Comparison of ENCODE assay signal across 23 cellular contexts in genomic region chr19:4037301-4037949, GRCh38. TPM values are rescaled to one million over a fixed set of nuclear protein-coding genes. Genes with fewer than 3 reads are reported as not detected.
DNase-seq lines count a peak whose midpoint lies in the region; ATAC-seq, FAIRE-seq and TF ChIP-seq lines count a peak whose summit lies in the region.
"Had no signal": no experiment of that assay in that cellular context is flagged by ENCODE, and none has a peak within 500 bp of the region (broad histone marks: within the 10 kb centered on the region; RNA-seq: fewer than 3 reads in every experiment).

No MANE protein-coding gene starts in this region.

- H3K4me3 ChIP-seq in GM12878 (no peak overlapping the region), testis (peak overlapping the region in 1 of 2 donors; percentile 23)
- H3K4me3 ChIP-seq: GM23248, HAP-1 had no signal

- H3K4me1 ChIP-seq in GM12878 (ENCODE audit: control insufficient read depth, insufficient read depth, low read length) (no peaks in the 10 kb centered on the region), testis (peaks cover 13% of the 10 kb centered on the region)
- H3K4me1 ChIP-seq: BE2C, HAP-1 had no signal

- H3K9me3 ChIP-seq in GM12878 (replicated peaks; ENCODE audit: control insufficient read depth, insufficient read depth, low read length), result peaks cover 4% of the 10 kb centered on the region; the same call in 2 of the 3 replicates
- H3K9me3 ChIP-seq in testis, result no peaks in the 10 kb centered on the region
- H3K9me3 ChIP-seq: BE2C, HAP-1 had no signal

- no peaks in the 10 kb centered on the region for H3K36me3 Mint-ChIP-seq in glutamatergic neuron (ENCODE audit: unreplicated experiment)
- peaks cover 8% of the 10 kb centered on the region for H3K36me3 Mint-ChIP-seq in activated naive CD8-positive, alpha-beta T cell treated with anti-CD3 and anti-CD28 coated beads, Interleukin-2, amount 50 U/mL, for 24 hours (ENCODE audit: low read depth)

- peaks cover 4% of the 10 kb centered on the region for H3K4me1 Mint-ChIP-seq in glutamatergic neuron (ENCODE audit: low read depth, unreplicated experiment)
- H3K4me1 Mint-ChIP-seq in activated naive CD8-positive, alpha-beta T cell treated with anti-CD3 and anti-CD28 coated beads, Interleukin-2, amount 50 U/mL, for 24 hours, result no peaks in the 10 kb centered on the region

- no peak overlapping the region for H3K4me2 ChIP-seq in GM12878 (ENCODE audit: control insufficient read depth, insufficient read depth)

- peaks cover 21% of the 10 kb centered on the region for H3K9me3 Mint-ChIP-seq in glutamatergic neuron (ENCODE audit: unreplicated experiment)
- no peaks in the 10 kb centered on the region for H3K9me3 Mint-ChIP-seq in activated naive CD8-positive, alpha-beta T cell treated with anti-CD3 and anti-CD28 coated beads, Interleukin-2, amount 50 U/mL, for 24 hours
- H3K9me3 Mint-ChIP-seq: CD8-positive, alpha-beta memory T cell had no signal

- POLR2A ChIA-PET in GM12878 (lab: Charles Lee), result no interaction called here

- WGBS in GM12878 (ENCODE audit: insufficient coverage, insufficient replicate concordance, low lambda C conversion rate, missing lambda C conversion rate), result 98% methylated on average over 54 of the region's 54 CpGs
- 45 to 84% methylated on average over 9 to 54 of the region's 54 CpGs for WGBS in testis, 2 donors

- ATAC-seq in GM12878, result no peak
- ATAC-seq in GM18511 (IDR thresholded peaks at IDR 0.05; ENCODE audit: unreplicated experiment), result no peak
- no peak for ATAC-seq in activated naive CD8-positive, alpha-beta T cell treated with anti-CD3 and anti-CD28 coated beads, Interleukin-2, amount 50 U/mL, for 24 hours

- SMC1A ChIA-PET in GM12878 (lab: Charles Lee; ENCODE audit: uncharacterized antibody, unreplicated experiment), result no interaction called here

- no peaks in the 10 kb centered on the region for H3K27me3 ChIP-seq in GM12878 (replicated peaks in 1 of 2; ENCODE audit: control insufficient read depth in 2 of 2, insufficient read depth in 2 of 2, low read length in 1 of 2)
- H3K27me3 ChIP-seq in testis, result no peaks in the 10 kb centered on the region
- H3K27me3 ChIP-seq: BE2C had no signal

- peaks cover 15% of the 10 kb centered on the region for H3K27me3 Mint-ChIP-seq in glutamatergic neuron (ENCODE audit: unreplicated experiment)
- H3K27me3 Mint-ChIP-seq in activated naive CD8-positive, alpha-beta T cell treated with anti-CD3 and anti-CD28 coated beads, Interleukin-2, amount 50 U/mL, for 24 hours, result no peaks in the 10 kb centered on the region
- H3K27me3 Mint-ChIP-seq: CD4-positive, CD25-positive, alpha-beta regulatory T cell; CD8-positive, alpha-beta memory T cell had no signal

- H3K36me3 ChIP-seq in GM12878 (ENCODE audit: control insufficient read depth in 2 of 2, insufficient read depth in 2 of 2, low read length in 1 of 2) (peaks cover 6 to 10% of the 10 kb centered on the region in 2 experiments; a peak in 3 of 4 replicates), testis (ENCODE audit: low read depth, missing control alignments) (no peaks in the 10 kb centered on the region)

- CTCF ChIA-PET in GM12878 (lab: Yijun Ruan, JAX), result no interaction called here

- TF ChIP-seq POLR2A in GM12892 (IDR thresholded peaks at IDR 0.05; ENCODE audit: low read depth, low read length) (peak; percentile 15; the same call in 1 of the 2 replicates), GM12878 (IDR thresholded peaks at IDR 0.05; ENCODE audit: low read depth, low read length) (peak; percentile 21), testis (IDR thresholded peaks at IDR 0.05) (no peak)

- no peak overlapping the region for H3K27ac ChIP-seq in GM12878 (ENCODE audit: control insufficient read depth, insufficient read depth)
- peak overlapping the region; percentile 50 to 54 for H3K27ac ChIP-seq in testis
- H3K27ac ChIP-seq: GM23248, HL-60 had no signal

- FAIRE-seq in GM12892 (lab: Jason Lieb, UNC) (no peak), GM12878 (lab: Jason Lieb, UNC) (no peak)
- FAIRE-seq: A204.1, D721Med had no signal

- BruUV-seq in GM12878 (replicated peaks; lab: Mats Ljungman, UMichigan), result no TSS peak

- no peak overlapping the region for H3K9ac ChIP-seq in GM12878 (ENCODE audit: control insufficient read depth, insufficient read depth, low read length)
- H3K9ac ChIP-seq: GM23248 had no signal

- RAD21 ChIA-PET in GM12878 (lab: Charles Lee; ENCODE audit: unreplicated experiment), result no interaction called here

- peak overlapping the region; percentile 32 for H3K4me3 Mint-ChIP-seq in glutamatergic neuron (ENCODE audit: unreplicated experiment)
- H3K4me3 Mint-ChIP-seq in activated naive CD8-positive, alpha-beta T cell treated with anti-CD3 and anti-CD28 coated beads, Interleukin-2, amount 50 U/mL, for 24 hours, result no peak overlapping the region
- H3K4me3 Mint-ChIP-seq: CD4-positive, CD25-positive, alpha-beta regulatory T cell; CD8-positive, alpha-beta memory T cell had no signal

- DNase-seq in GM12892 (ENCODE audit: insufficient read length) (no peak), GM12878 (ENCODE audit: low read depth, low spot score) (no peak), glutamatergic neuron (no peak), testis (no peak), DMS153 (lab: John Stamatoyannopoulos, UW) (no peak), islet precursor cell (no peak)
- DNase-seq in activated naive CD8-positive, alpha-beta T cell treated with anti-CD3 and anti-CD28 coated beads, Interleukin-2, amount 50 U/mL, for 24 hours, result no peak
- DNase-seq: ACHN; BE2C; C1 segment of cervical spinal cord; CD4-positive, CD25-positive, alpha-beta regulatory T cell; CD8-positive, alpha-beta memory T cell; COR-L47; DMS79; GDM1; GM23248; IMR-90; KBM-7 had no signal

- intact Hi-C loops in GM12878 (cut with micrococcal nuclease; ENCODE audit: unreplicated experiment) (no loop called here), testis (cut with DNase I; ENCODE audit: low total_unique reads) (no loop called here)

- no peak for TF ChIP-seq RAD21 in GM12878 (IDR thresholded peaks at IDR 0.05; ENCODE audit: insufficient read depth, low read depth, low read length)

- peak overlapping the region; percentile 74 for H3K27ac Mint-ChIP-seq in glutamatergic neuron (ENCODE audit: unreplicated experiment)
- H3K27ac Mint-ChIP-seq in activated naive CD8-positive, alpha-beta T cell treated with anti-CD3 and anti-CD28 coated beads, Interleukin-2, amount 50 U/mL, for 24 hours, result no peak overlapping the region
- H3K27ac Mint-ChIP-seq: CD4-positive, CD25-positive, alpha-beta regulatory T cell; CD8-positive, alpha-beta memory T cell had no signal

- no peaks in the 10 kb centered on the region for H4K20me1 ChIP-seq in GM12878 (ENCODE audit: control insufficient read depth, insufficient read depth)

- TF ChIP-seq CTCF in GM12878 (IDR thresholded peaks at IDR 0.05 in 2 of 3, conservative IDR thresholded peaks at IDR 0.05 in 1 of 3; ENCODE audit: control insufficient read depth in 2 of 3, extremely low read depth in 1 of 3, insufficient read depth in 1 of 3, low read depth in 3 of 3, low read length in 3 of 3) (no peak), glutamatergic neuron (IDR thresholded peaks at IDR 0.05; ENCODE audit: partially characterized antibody, unreplicated experiment) (no peak), testis (IDR thresholded peaks at IDR 0.05) (no peak)

- in situ Hi-C loops in GM12878 (cut with MboI), result no loop called here

- H2AFZ ChIP-seq in GM12878 (ENCODE audit: control insufficient read depth, low read depth, low read length), result no peak overlapping the region
- H2AFZ ChIP-seq: GM23248 had no signal

- TF ChIP-seq EP300 in GM12878 (IDR thresholded peaks at IDR 0.05; ENCODE audit: borderline replicate concordance in 1 of 2, control insufficient read depth in 1 of 2, low read depth in 2 of 2, low read length in 2 of 2), result no peak

- H3K79me2 ChIP-seq in GM12878 (ENCODE audit: control insufficient read depth, insufficient read depth, low read length), result no peaks in the 10 kb centered on the region

RNA-seq across cellular contexts. Expression of gene ZBTB7A, which starts 29.3 kb away (rescaled TPM):
- 3.1 TPM for polyA plus RNA-seq in GM12892 (2012; ENCODE audit: missing spikeins)
- 20.9 and 24.8 TPM in 2 replicates for total RNA-seq in GM12878 (2013; cell fraction: nucleolus; rRNA removed)
- total RNA-seq in GM12878 (2014; rRNA removed), result 10.6 and 15.9 TPM in 2 replicates
- 3.2 TPM in 2 replicates for total RNA-seq in GM12878 (2014; rRNA removed; fragmentation: Illumina TruSeq; extraction: Trizol)
- total RNA-seq in GM12878 (2021), result 40.0 and 42.4 TPM in 2 replicates
- 2.2 TPM for polyA plus RNA-seq in GM12878 (2011; ENCODE audit: low read depth)
- polyA plus RNA-seq in GM12878 (2011; rRNA removed), result 0.84 and 2.5 TPM in 2 replicates
- 4.5 and 7.6 TPM in 2 replicates for polyA plus RNA-seq in GM12878 (2011; cell fraction: cytosol; rRNA removed)
- polyA plus RNA-seq in GM12878 (2011; cell fraction: nucleus; rRNA removed), result 12.8 and 18.3 TPM in 2 replicates
- polyA plus RNA-seq in GM12878 (2012), result 14.1 and 15.9 TPM in 2 replicates
- polyA plus RNA-seq in GM12878 (2014; fragmentation: Illumina TruSeq; extraction: Trizol), result 4.1 and 5.9 TPM in 2 replicates
- under 1 TPM; 0.26 to 0.73 TPM for polyA plus RNA-seq in GM12878 (2014; fragmentation: Nextera tagmentation; extraction: Ambion mirVana)
- polyA plus RNA-seq in GM12878 (2014; rRNA removed), result 16.2 and 22.2 TPM in 2 replicates
- 10 to 100 TPM in 1 of 2 experiments, 1 to 10 TPM in 1; 2.0 to 10.1 TPM for polyA plus RNA-seq in GM12878 (2016; fragmentation: Nextera tagmentation; extraction: Ambion mirVana)
- polyA minus RNA-seq in GM12878 (2011; rRNA and poly(A)+ RNA removed), result 3.6 and 6.5 TPM in 2 replicates
- 12.4 and 12.8 TPM in 2 replicates for polyA minus RNA-seq in GM12878 (2011; cell fraction: cytosol; rRNA and poly(A)+ RNA removed)
- polyA minus RNA-seq in GM12878 (2011; cell fraction: nucleus; rRNA and poly(A)+ RNA removed), result 3.6 and 4.7 TPM in 2 replicates
- total RNA-seq in glutamatergic neuron (ENCODE audit: unreplicated experiment), result 21.8 TPM
- total RNA-seq in testis, result 10 to 100 TPM; 42.2 to 49.4 TPM
- 7.5 TPM for polyA plus RNA-seq in testis (ENCODE audit: insufficient read depth, low read depth, low replicate concordance)

RNA-seq across cellular contexts. Expression of gene PIAS4, which starts 29.9 kb away (rescaled TPM):
- 11.3 TPM for polyA plus RNA-seq in GM12892 (2012; ENCODE audit: missing spikeins)
- total RNA-seq in GM12878 (2013; cell fraction: nucleolus; rRNA removed), result 20.6 and 22.2 TPM in 2 replicates
- 17.8 and 22.0 TPM in 2 replicates for total RNA-seq in GM12878 (2014; rRNA removed)
- 5.7 and 10.6 TPM in 2 replicates for total RNA-seq in GM12878 (2014; rRNA removed; fragmentation: Illumina TruSeq; extraction: Trizol)
- 23.2 and 25.1 TPM in 2 replicates for total RNA-seq in GM12878 (2021)
- polyA plus RNA-seq in GM12878 (2011; ENCODE audit: low read depth), result 12.1 TPM
- 2.7 and 7.7 TPM in 2 replicates for polyA plus RNA-seq in GM12878 (2011; rRNA removed)
- 11.0 and 13.0 TPM in 2 replicates for polyA plus RNA-seq in GM12878 (2011; cell fraction: cytosol; rRNA removed)
- polyA plus RNA-seq in GM12878 (2011; cell fraction: nucleus; rRNA removed), result 16.1 and 32.0 TPM in 2 replicates
- 15.2 and 24.4 TPM in 2 replicates for polyA plus RNA-seq in GM12878 (2012)
- 5.4 and 9.6 TPM in 2 replicates for polyA plus RNA-seq in GM12878 (2014; fragmentation: Illumina TruSeq; extraction: Trizol)
- polyA plus RNA-seq in GM12878 (2014; fragmentation: Nextera tagmentation; extraction: Ambion mirVana), result under 1 TPM; 0.13 to 0.40 TPM
- 17.9 and 23.1 TPM in 2 replicates for polyA plus RNA-seq in GM12878 (2014; rRNA removed)
- polyA plus RNA-seq in GM12878 (2016; fragmentation: Nextera tagmentation; extraction: Ambion mirVana), result 10 to 100 TPM; 12.0 to 13.5 TPM
- 4.2 and 14.1 TPM in 2 replicates for polyA minus RNA-seq in GM12878 (2011; rRNA and poly(A)+ RNA removed)
- 4.5 and 4.8 TPM in 2 replicates for polyA minus RNA-seq in GM12878 (2011; cell fraction: cytosol; rRNA and poly(A)+ RNA removed)
- polyA minus RNA-seq in GM12878 (2011; cell fraction: nucleus; rRNA and poly(A)+ RNA removed), result 14.3 and 19.8 TPM in 2 replicates
- total RNA-seq in glutamatergic neuron (ENCODE audit: unreplicated experiment), result 95.8 TPM
- total RNA-seq in testis, result 10 to 100 TPM; 89.1 to 94.5 TPM
- polyA plus RNA-seq in testis (ENCODE audit: insufficient read depth, low read depth, low replicate concordance), result 142 TPM

RNA-seq across cellular contexts. Expression of gene EEF2, which starts 52.2 kb away (rescaled TPM):
- polyA plus RNA-seq in GM12892 (2012; ENCODE audit: missing spikeins), result 1,369 TPM
- total RNA-seq in GM12878 (2013; cell fraction: nucleolus; rRNA removed), result 428 and 477 TPM in 2 replicates
- total RNA-seq in GM12878 (2014; rRNA removed), result 2,013 and 2,296 TPM in 2 replicates
- 1,954 and 2,053 TPM in 2 replicates for total RNA-seq in GM12878 (2014; rRNA removed; fragmentation: Illumina TruSeq; extraction: Trizol)
- 3,487 and 3,491 TPM in 2 replicates for total RNA-seq in GM12878 (2021)
- polyA plus RNA-seq in GM12878 (2011; ENCODE audit: low read depth), result 2,021 TPM
- 1,026 and 1,259 TPM in 2 replicates for polyA plus RNA-seq in GM12878 (2011; rRNA removed)
- 1,261 and 1,791 TPM in 2 replicates for polyA plus RNA-seq in GM12878 (2011; cell fraction: cytosol; rRNA removed)
- polyA plus RNA-seq in GM12878 (2011; cell fraction: nucleus; rRNA removed), result 851 and 1,120 TPM in 2 replicates
- 2,531 and 6,101 TPM in 2 replicates for polyA plus RNA-seq in GM12878 (2012)
- 1,630 and 2,440 TPM in 2 replicates for polyA plus RNA-seq in GM12878 (2014; fragmentation: Illumina TruSeq; extraction: Trizol)
- 100 to 1,000 TPM; 513 to 937 TPM for polyA plus RNA-seq in GM12878 (2014; fragmentation: Nextera tagmentation; extraction: Ambion mirVana)
- polyA plus RNA-seq in GM12878 (2014; rRNA removed), result 1,584 and 1,859 TPM in 2 replicates
- 100 to 1,000 TPM; 280 to 285 TPM for polyA plus RNA-seq in GM12878 (2016; fragmentation: Nextera tagmentation; extraction: Ambion mirVana)
- 1,004 and 2,355 TPM in 2 replicates for polyA minus RNA-seq in GM12878 (2011; rRNA and poly(A)+ RNA removed)
- polyA minus RNA-seq in GM12878 (2011; cell fraction: cytosol; rRNA and poly(A)+ RNA removed), result 1,141 and 1,143 TPM in 2 replicates
- 341 and 536 TPM in 2 replicates for polyA minus RNA-seq in GM12878 (2011; cell fraction: nucleus; rRNA and poly(A)+ RNA removed)
- 2,255 TPM for total RNA-seq in glutamatergic neuron (ENCODE audit: unreplicated experiment)
- 1,000 to 10,000 TPM in 1 of 2 donors, 100 to 1,000 TPM in 1; 909 to 1,599 TPM for total RNA-seq in testis
- polyA plus RNA-seq in testis (ENCODE audit: insufficient read depth, low read depth, low replicate concordance), result 1,429 TPM
